ENCODE assay signal across 8 cellular contexts in genomic region chr1:42333662-42334239, GRCh38. TPM values are rescaled to one million over a fixed set of nuclear protein-coding genes. Genes with fewer than 3 reads are reported as not detected.
DNase-seq lines count a peak whose midpoint lies in the region; ATAC-seq, FAIRE-seq and TF ChIP-seq lines count a peak whose summit lies in the region.

No MANE protein-coding gene starts in this region.

- H3K27ac ChIP-seq in CD4-positive, alpha-beta T cell (ENCODE audit: low read depth, low read length), result no peak overlapping the region
- H3K27ac ChIP-seq in keratinocyte (ENCODE audit: control insufficient read depth, insufficient read depth, low read length) (peak overlapping the region; percentile 87), thymus (ENCODE audit: low read depth) (no peak overlapping the region)

- no peak for DNase-seq in CD4-positive, alpha-beta T cell
- no peak for DNase-seq in HAP-1 (ENCODE audit: low spot score in 2 of 2)
- DNase-seq in activated CD8-positive, alpha-beta T cell treated with anti-CD3 and anti-CD28 coated beads, Interleukin-2, amount 10 ng/mL, durations not matched to agents 7 days and 5 days, result no peak
- DNase-seq in keratinocyte (ENCODE audit: low read depth, low spot score), result no peak

- intact Hi-C loops in CD4-positive, alpha-beta T cell (cut with DNase I, micrococcal nuclease), result loop anchor here (2.0 to 10.0 kb wide), 8 partner anchors 13 to 621 kb away; partner anchors contain the start of genes CCDC30 (in 1 of the 2), HIVEP3 (in 1 of the 2), PPCS (in 1 of the 2) and SLC2A1 (in 1 of the 2)

- H3K79me2 ChIP-seq in keratinocyte (ENCODE audit: control insufficient read depth, insufficient read depth, low read length), result peaks cover 62% of the 10 kb centered on the region

- H3K27ac Mint-ChIP-seq in CD4-positive, alpha-beta T cell, result peak overlapping the region; percentile 83
- H3K27ac Mint-ChIP-seq in activated CD8-positive, alpha-beta T cell treated with anti-CD3 and anti-CD28 coated beads, Interleukin-2, amount 10 ng/mL, durations not matched to agents 7 days and 5 days, result peak overlapping the region; percentile 87

- dilution Hi-C loops in keratinocyte (cut with MboI; ENCODE audit: extremely low pct_ligation_motif_present, low sequenced_read_pairs), result no loop called here

- peaks cover 70% of the 10 kb centered on the region for H3K4me1 Mint-ChIP-seq in CD4-positive, alpha-beta T cell (ENCODE audit: low read depth)
- peaks cover 34% of the 10 kb centered on the region for H3K4me1 Mint-ChIP-seq in activated CD8-positive, alpha-beta T cell treated with anti-CD3 and anti-CD28 coated beads, Interleukin-2, amount 10 ng/mL, durations not matched to agents 7 days and 5 days (ENCODE audit: low read depth)

- TF ChIP-seq CTCF in CD4-positive, alpha-beta T cell (IDR thresholded peaks at IDR 0.05), result no peak
- TF ChIP-seq CTCF in keratinocyte (optimal IDR thresholded peaks at IDR 0.05 in 1 of 3, IDR thresholded peaks at IDR 0.05 in 1 of 3, conservative IDR thresholded peaks at IDR 0.05 in 1 of 3; ENCODE audit: extremely low read depth in 1 of 3, insufficient read depth in 2 of 3, low read length in 3 of 3), result no peak

- no peak overlapping the region for H2AFZ ChIP-seq in keratinocyte (ENCODE audit: control insufficient read depth, low read length)

- FAIRE-seq in keratinocyte (lab: Jason Lieb, UNC), result peak; percentile 53

- CTCF ChIA-PET in CD4-positive, alpha-beta T cell (lab: Charles Lee), result interaction anchor here (0.7 to 1.5 kb wide), 4 partner anchors 9 to 45 kb away, joined by 3 to 5 read pairs (median 3); no protein-coding TSS in a partner anchor
- CTCF ChIA-PET in activated CD8-positive, alpha-beta T cell treated with anti-CD3 and anti-CD28 coated beads, Interleukin-2, amount 10 ng/mL, durations not matched to agents 7 days and 5 days (lab: Charles Lee), result interaction anchor here (1.0 to 2.0 kb wide), 9 partner anchors 10 to 160 kb away, joined by 3 to 9 read pairs (median 4); no protein-coding TSS in a partner anchor

- H3K9me3 Mint-ChIP-seq in CD4-positive, alpha-beta T cell, result no peaks in the 10 kb centered on the region
- H3K9me3 Mint-ChIP-seq in activated CD8-positive, alpha-beta T cell treated with anti-CD3 and anti-CD28 coated beads, Interleukin-2, amount 10 ng/mL, durations not matched to agents 7 days and 5 days (ENCODE audit: insufficient read depth), result no peaks in the 10 kb centered on the region

- no peak for ATAC-seq in CD4-positive, alpha-beta T cell (ENCODE audit: poor library complexity)
- ATAC-seq in activated CD8-positive, alpha-beta T cell treated with anti-CD3 and anti-CD28 coated beads, Interleukin-2, amount 10 ng/mL, durations not matched to agents 7 days and 5 days, result no peak
- ATAC-seq in HG03280 (IDR thresholded peaks at IDR 0.05; ENCODE audit: unreplicated experiment) (no peak), HG03175 (IDR thresholded peaks at IDR 0.05; ENCODE audit: unreplicated experiment) (no peak), GM19351 (IDR thresholded peaks at IDR 0.05; ENCODE audit: unreplicated experiment) (no peak)

- no peaks in the 10 kb centered on the region for H3K27me3 ChIP-seq in CD4-positive, alpha-beta T cell (ENCODE audit: control insufficient read depth, insufficient read depth, low read length)
- no peaks in the 10 kb centered on the region for H3K27me3 ChIP-seq in HAP-1 (ENCODE audit: low read depth)
- no peaks in the 10 kb centered on the region for H3K27me3 ChIP-seq in keratinocyte (ENCODE audit: control insufficient read depth, extremely low read depth, insufficient read depth, low read length)
- no peaks in the 10 kb centered on the region for H3K27me3 ChIP-seq in thymus (ENCODE audit: control insufficient read depth, insufficient read depth)

- peak overlapping the region; percentile 97 for H3K4me3 Mint-ChIP-seq in CD4-positive, alpha-beta T cell
- peak overlapping the region; percentile 93 for H3K4me3 Mint-ChIP-seq in activated CD8-positive, alpha-beta T cell treated with anti-CD3 and anti-CD28 coated beads, Interleukin-2, amount 10 ng/mL, durations not matched to agents 7 days and 5 days

- H3K4me1 ChIP-seq in HAP-1 (peaks cover 15% of the 10 kb centered on the region), keratinocyte (ENCODE audit: control insufficient read depth, extremely low read depth, insufficient read depth, low read length) (peaks cover 20% of the 10 kb centered on the region), thymus (ENCODE audit: control insufficient read depth, insufficient read depth, low read length) (peaks cover 13% of the 10 kb centered on the region)

- POLR2A ChIA-PET in CD4-positive, alpha-beta T cell (lab: Charles Lee), result interaction anchor here (0.8 to 4.9 kb wide), 8 partner anchors 11 to 483 kb away, joined by 3 to 31 read pairs (median 3); partner anchors contain the start of genes PPCS and PPIH
- POLR2A ChIA-PET in activated CD8-positive, alpha-beta T cell treated with anti-CD3 and anti-CD28 coated beads, Interleukin-2, amount 10 ng/mL, durations not matched to agents 7 days and 5 days (lab: Charles Lee), result interaction anchor here (1.0 to 1.6 kb wide), 5 partner anchors 9 to 433 kb away, joined by 4 to 7 read pairs (median 6); partner anchors contain the start of genes C1orf50 and P3H1

- H4K20me1 ChIP-seq in keratinocyte (ENCODE audit: control insufficient read depth, extremely low read depth, insufficient read depth, low read length), result peaks cover 6% of the 10 kb centered on the region

- WGBS in thymus, result 5% methylated on average over 6 of the region's 6 CpGs

- peaks cover 17% of the 10 kb centered on the region for H3K36me3 Mint-ChIP-seq in CD4-positive, alpha-beta T cell (ENCODE audit: low read depth)
- peaks cover 13% of the 10 kb centered on the region for H3K36me3 Mint-ChIP-seq in activated CD8-positive, alpha-beta T cell treated with anti-CD3 and anti-CD28 coated beads, Interleukin-2, amount 10 ng/mL, durations not matched to agents 7 days and 5 days (ENCODE audit: low read depth)

- no peaks in the 10 kb centered on the region for H3K9me1 ChIP-seq in keratinocyte (ENCODE audit: control insufficient read depth, extremely low read depth, insufficient read depth, low read length)

- peak overlapping the region; percentile 85 for H3K4me2 ChIP-seq in keratinocyte (ENCODE audit: control insufficient read depth, extremely low read depth, insufficient read depth, low read depth, low read length)

- H3K9me3 ChIP-seq in CD4-positive, alpha-beta T cell (ENCODE audit: control insufficient read depth, low read length), result no peaks in the 10 kb centered on the region
- H3K9me3 ChIP-seq in HAP-1 (no peaks in the 10 kb centered on the region), keratinocyte (ENCODE audit: control insufficient read depth, low read depth, low read length) (no peaks in the 10 kb centered on the region), thymus (ENCODE audit: control insufficient read depth) (no peaks in the 10 kb centered on the region)

- in situ Hi-C loops in HAP-1 (cut with MboI; ENCODE audit: low sequenced_read_pairs), result no loop called here

- peak overlapping the region; percentile 89 for H3K4me3 ChIP-seq in HAP-1
- H3K4me3 ChIP-seq in keratinocyte (ENCODE audit: control insufficient read depth in 2 of 3, extremely low read depth in 1 of 3, insufficient read depth in 2 of 3, low read depth in 1 of 3, low read length in 3 of 3), result peak overlapping the region; percentile 72 to 99 (median 87)
- peak overlapping the region; percentile 92 for H3K4me3 ChIP-seq in thymus (ENCODE audit: low read length)

- no peaks in the 10 kb centered on the region for H3K27me3 Mint-ChIP-seq in CD4-positive, alpha-beta T cell
- no peaks in the 10 kb centered on the region for H3K27me3 Mint-ChIP-seq in activated CD8-positive, alpha-beta T cell treated with anti-CD3 and anti-CD28 coated beads, Interleukin-2, amount 10 ng/mL, durations not matched to agents 7 days and 5 days (ENCODE audit: low read depth)

- peak overlapping the region; percentile 93 for H3K9ac ChIP-seq in keratinocyte (ENCODE audit: control insufficient read depth, extremely low read depth, insufficient read depth, low read length)

- H3K36me3 ChIP-seq in HAP-1 (replicated peaks) (peaks cover 2% of the 10 kb centered on the region; the same call in 1 of the 2 replicates), keratinocyte (ENCODE audit: control insufficient read depth in 2 of 2, extremely low read depth in 1 of 2, insufficient read depth in 2 of 2, low read length in 2 of 2) (no peaks in the 10 kb centered on the region), thymus (ENCODE audit: control insufficient read depth, insufficient read depth) (no peaks in the 10 kb centered on the region)

RNA-seq across cellular contexts. Expression of gene FOXJ3, which starts 1.3 kb away (rescaled TPM):
- 10 to 100 TPM; 73.1 to 74.9 TPM for total RNA-seq in CD4-positive, alpha-beta T cell
- total RNA-seq in activated CD8-positive, alpha-beta T cell treated with anti-CD3 and anti-CD28 coated beads, Interleukin-2, amount 10 ng/mL, durations not matched to agents 7 days and 5 days, result 10 to 100 TPM; 41.5 to 44.5 TPM
- polyA plus RNA-seq in keratinocyte (26.7 to 40.2 TPM (median 30.2 TPM) in 3 replicates), thymus (19.7 TPM)
- polyA plus RNA-seq in keratinocyte (2011; ENCODE audit: low read depth), result 17.4 TPM
- 14.9 and 25.9 TPM in 2 replicates for polyA plus RNA-seq in keratinocyte (2011; cell fraction: cytosol; rRNA removed)
- 56.6 and 57.9 TPM in 2 replicates for polyA plus RNA-seq in keratinocyte (2011; cell fraction: nucleus; rRNA removed)
- 17.6 and 20.7 TPM in 2 replicates for polyA plus RNA-seq in keratinocyte (2012; ENCODE audit: low replicate concordance)
- 29.2 to 60.9 TPM (median 55.4 TPM) in 3 replicates for polyA minus RNA-seq in keratinocyte
- polyA minus RNA-seq in keratinocyte (2011; cell fraction: cytosol; rRNA and poly(A)+ RNA removed), result 20.7 TPM
- polyA minus RNA-seq in keratinocyte (2011; cell fraction: nucleus; rRNA and poly(A)+ RNA removed), result 19.0 and 66.6 TPM in 2 replicates

RNA-seq across cellular contexts. Expression of gene RIMKLA, which starts 46.8 kb away (rescaled TPM):
- under 1 TPM in 1 of 2 experiments, not detected in 1; 0.11 TPM for total RNA-seq in CD4-positive, alpha-beta T cell
- total RNA-seq in activated CD8-positive, alpha-beta T cell treated with anti-CD3 and anti-CD28 coated beads, Interleukin-2, amount 10 ng/mL, durations not matched to agents 7 days and 5 days, result 1 to 10 TPM; 2.5 TPM
- not detected in 3 replicates for polyA plus RNA-seq in keratinocyte
- polyA plus RNA-seq in keratinocyte (2011; ENCODE audit: low read depth), result not detected
- polyA plus RNA-seq in keratinocyte (2011; cell fraction: cytosol; rRNA removed), result 0.01 TPM in 1 of 2 replicates, not detected in the other
- polyA plus RNA-seq in keratinocyte (2011; cell fraction: nucleus; rRNA removed), result not detected in 2 replicates
- 0.07 TPM in 1 of 2 replicates, not detected in the other for polyA plus RNA-seq in keratinocyte (2012; ENCODE audit: low replicate concordance)
- not detected in 3 replicates for polyA minus RNA-seq in keratinocyte
- not detected for polyA minus RNA-seq in keratinocyte (2011; cell fraction: cytosol; rRNA and poly(A)+ RNA removed)
- not detected in 2 replicates for polyA minus RNA-seq in keratinocyte (2011; cell fraction: nucleus; rRNA and poly(A)+ RNA removed)
- polyA plus RNA-seq in thymus, result 0.14 TPM
